Comparison of ENCODE assay signal across 7 cellular contexts in genomic region chr19:6551607-6552450, GRCh38. TPM values are rescaled to one million over a fixed set of nuclear protein-coding genes. Genes with fewer than 3 reads are reported as not detected.
DNase-seq lines count a peak whose midpoint lies in the region; ATAC-seq, FAIRE-seq and TF ChIP-seq lines count a peak whose summit lies in the region.

No MANE protein-coding gene starts in this region.

- TF ChIP-seq POLR2A in GM12878 (IDR thresholded peaks at IDR 0.05; ENCODE audit: low read depth, low read length) (peak; percentile 63), vagina (IDR thresholded peaks at IDR 0.05) (no peak)

- peak overlapping the region; percentile 76 for H3K4me2 ChIP-seq in GM12878 (ENCODE audit: control insufficient read depth, insufficient read depth)

- H3K4me3 ChIP-seq in GM12878 (no peak overlapping the region; the same call in 1 of the 2 replicates), vagina (no peak overlapping the region)

- no peak for FAIRE-seq in GM12878 (lab: Jason Lieb, UNC)

- RAD21 ChIA-PET in GM12878 (lab: Charles Lee; ENCODE audit: unreplicated experiment), result interaction anchor here (1.0 to 2.2 kb wide), 12 partner anchors 12 to 312 kb away, joined by 3 to 7 read pairs (median 4); no protein-coding TSS in a partner anchor

- intact Hi-C loops in GM12878 (cut with micrococcal nuclease; ENCODE audit: unreplicated experiment), result loop anchor here (1.0 to 5.0 kb wide), 3 partner anchors 25 to 40 kb away; partner anchors contain the start of gene CD70
- intact Hi-C loops in vagina (cut with DNase I), result no loop called here

- H3K36me3 ChIP-seq in GM12878 (ENCODE audit: control insufficient read depth in 2 of 2, insufficient read depth in 2 of 2, low read length in 1 of 2) (no peaks in the 10 kb centered on the region), vagina (no peaks in the 10 kb centered on the region)

- SMC1A ChIA-PET in GM12878 (lab: Charles Lee; ENCODE audit: uncharacterized antibody, unreplicated experiment), result interaction anchor here (0.6 to 2.1 kb wide), 12 partner anchors 8 to 184 kb away, joined by 3 to 10 read pairs (median 4); no protein-coding TSS in a partner anchor

- BruUV-seq in GM12878 (replicated peaks; lab: Mats Ljungman, UMichigan), result no TSS peak

- in situ Hi-C loops in GM12878 (cut with MboI), result no loop called here

- TF ChIP-seq EP300 in GM12878 (IDR thresholded peaks at IDR 0.05; ENCODE audit: borderline replicate concordance in 1 of 2, control insufficient read depth in 1 of 2, low read depth in 2 of 2, low read length in 2 of 2), result peak; percentile 25 to 36; a peak in 1 of 4 replicates

- CTCF ChIA-PET in GM12878 (lab: Yijun Ruan, JAX), result interaction anchor here (0.7 to 4.0 kb wide), 18 partner anchors 8 to 217 kb away, joined by 3 to 14 read pairs (median 4); partner anchors contain the start of gene TNFSF9

- H3K79me2 ChIP-seq in GM12878 (ENCODE audit: control insufficient read depth, insufficient read depth, low read length), result no peaks in the 10 kb centered on the region

- ATAC-seq in GM21447 (IDR thresholded peaks at IDR 0.05; ENCODE audit: unreplicated experiment) (peak; percentile 55), GM12878 (peak; percentile 91)

- H4K20me1 ChIP-seq in GM12878 (ENCODE audit: control insufficient read depth, insufficient read depth), result no peaks in the 10 kb centered on the region

- TF ChIP-seq CTCF in GM12878 (IDR thresholded peaks at IDR 0.05 in 2 of 3, conservative IDR thresholded peaks at IDR 0.05 in 1 of 3; ENCODE audit: control insufficient read depth in 2 of 3, extremely low read depth in 1 of 3, insufficient read depth in 1 of 3, low read depth in 3 of 3, low read length in 3 of 3) (peak; percentile 23 to 60 (median 47)), vagina (IDR thresholded peaks at IDR 0.05) (no peak)

- WGBS in GM12878 (ENCODE audit: insufficient coverage, insufficient replicate concordance, low lambda C conversion rate, missing lambda C conversion rate), result 26% methylated on average over 28 of the region's 28 CpGs

- H3K27me3 ChIP-seq in GM12878 (replicated peaks in 1 of 2; ENCODE audit: control insufficient read depth in 2 of 2, insufficient read depth in 2 of 2, low read length in 1 of 2) (no peaks in the 10 kb centered on the region), vagina (no peaks in the 10 kb centered on the region)

- H3K4me1 ChIP-seq in GM12878 (ENCODE audit: control insufficient read depth, insufficient read depth, low read length) (peaks cover 35% of the 10 kb centered on the region), vagina (peaks cover 7% of the 10 kb centered on the region)

- peaks cover 14% of the 10 kb centered on the region; the same call in 2 of the 3 replicates for H3K9me3 ChIP-seq in GM12878 (replicated peaks; ENCODE audit: control insufficient read depth, insufficient read depth, low read length)
- H3K9me3 ChIP-seq in vagina, result no peaks in the 10 kb centered on the region

- POLR2A ChIA-PET in GM12878 (lab: Charles Lee), result interaction anchor here (0.7 to 2.5 kb wide), 7 partner anchors 8 to 41 kb away, joined by 3 to 8 read pairs (median 4); no protein-coding TSS in a partner anchor

- DNase-seq in T-helper 2 cell, result peak in 4 of 5 experiments; percentile 14 to 89 (median 60)
- no peak for DNase-seq in GM12878 (ENCODE audit: low read depth, low spot score)
- DNase-seq in stimulated activated CD4-positive, alpha-beta T cell treated with anti-CD3 and anti-CD28 coated beads, Interleukin-12 subunit alpha, Interleukin-12 subunit beta, amount 100 ng/mL, for 24 hours (ENCODE audit: low read depth in 2 of 2), result peak; percentile 18 to 43
- DNase-seq in vagina (ENCODE audit: extremely low spot score in 2 of 2), result no peak
- no peak for DNase-seq in middle frontal gyrus (ENCODE audit: extremely low spot score, low spot score)
- DNase-seq in NCI-H2029 (lab: John Stamatoyannopoulos, UW), result no peak

- H3K9ac ChIP-seq in GM12878 (ENCODE audit: control insufficient read depth, insufficient read depth, low read length), result peak overlapping the region; percentile 52; the same call in 1 of the 2 replicates

- H3K27ac ChIP-seq in GM12878 (ENCODE audit: control insufficient read depth, insufficient read depth) (peak overlapping the region; percentile 72), vagina (no peak overlapping the region)

- H2AFZ ChIP-seq in GM12878 (ENCODE audit: control insufficient read depth, low read depth, low read length), result peak overlapping the region; percentile 67; the same call in 1 of the 2 replicates

- TF ChIP-seq RAD21 in GM12878 (IDR thresholded peaks at IDR 0.05; ENCODE audit: insufficient read depth, low read depth, low read length), result peak; percentile 40

TF ChIP-seq in GM12878, 131 proteins besides CTCF, POLR2A, EP300 and RAD21 (continues in another document):
- TF ChIP-seq HDAC2 (IDR thresholded peaks at IDR 0.05) (no peak), JUND (IDR thresholded peaks at IDR 0.05; ENCODE audit: low read depth, low read length) (no peak), ZNF622 (IDR thresholded peaks at IDR 0.05) (no peak), TBL1XR1 (IDR thresholded peaks at IDR 0.05; ENCODE audit: low read depth, low read length) (no peak)

RNA-seq across cellular contexts. Expression of gene TNFSF9, which starts 21.0 kb away (rescaled TPM):
- total RNA-seq in GM12878 (2013; cell fraction: nucleolus; rRNA removed), result 48.6 and 53.3 TPM in 2 replicates
- total RNA-seq in GM12878 (2014; rRNA removed) (72.8 and 75.3 TPM in 2 replicates), GM12878 (2014; rRNA removed; fragmentation: Illumina TruSeq; extraction: Trizol) (20.9 and 22.7 TPM in 2 replicates), GM12878 (2021) (60.1 TPM in 2 replicates), vagina (7.9 TPM)
- polyA plus RNA-seq in GM12878 (2011; ENCODE audit: low read depth), result 20.3 TPM
- polyA plus RNA-seq in GM12878 (2011; rRNA removed) (24.6 and 33.3 TPM in 2 replicates), GM12878 (2014; fragmentation: Illumina TruSeq; extraction: Trizol) (13.4 and 14.7 TPM in 2 replicates), GM12878 (2014; fragmentation: Nextera tagmentation; extraction: Ambion mirVana) (10 to 100 TPM in 1 of 2 experiments, 1 to 10 TPM in 1; 6.2 to 12.8 TPM), GM12878 (2014; rRNA removed) (46.8 and 48.0 TPM in 2 replicates), GM12878 (2016; fragmentation: Nextera tagmentation; extraction: Ambion mirVana) (10 to 100 TPM; 20.7 to 21.5 TPM)
- 31.1 and 35.9 TPM in 2 replicates for polyA plus RNA-seq in GM12878 (2011; cell fraction: cytosol; rRNA removed)
- polyA plus RNA-seq in GM12878 (2011; cell fraction: nucleus; rRNA removed), result 21.7 and 29.6 TPM in 2 replicates
- 41.9 and 76.9 TPM in 2 replicates for polyA plus RNA-seq in GM12878 (2012)
- 11.6 and 25.0 TPM in 2 replicates for polyA minus RNA-seq in GM12878 (2011; rRNA and poly(A)+ RNA removed)
- 19.6 and 29.1 TPM in 2 replicates for polyA minus RNA-seq in GM12878 (2011; cell fraction: cytosol; rRNA and poly(A)+ RNA removed)
- 14.4 and 18.5 TPM in 2 replicates for polyA minus RNA-seq in GM12878 (2011; cell fraction: nucleus; rRNA and poly(A)+ RNA removed)

RNA-seq across cellular contexts. Expression of gene CD70, which starts 39.1 kb away (rescaled TPM):
- 147 and 150 TPM in 2 replicates for total RNA-seq in GM12878 (2013; cell fraction: nucleolus; rRNA removed)
- total RNA-seq in GM12878 (2014; rRNA removed) (421 and 441 TPM in 2 replicates), GM12878 (2014; rRNA removed; fragmentation: Illumina TruSeq; extraction: Trizol) (151 and 155 TPM in 2 replicates), GM12878 (2021) (269 and 285 TPM in 2 replicates), vagina (not detected)
- polyA plus RNA-seq in GM12878 (2011; ENCODE audit: low read depth), result 88.8 TPM
- polyA plus RNA-seq in GM12878 (2011; rRNA removed) (117 and 262 TPM in 2 replicates), GM12878 (2014; fragmentation: Illumina TruSeq; extraction: Trizol) (9.4 and 52.9 TPM in 2 replicates), GM12878 (2014; fragmentation: Nextera tagmentation; extraction: Ambion mirVana) (10 to 100 TPM; 16.4 to 35.8 TPM), GM12878 (2014; rRNA removed) (405 and 437 TPM in 2 replicates), GM12878 (2016; fragmentation: Nextera tagmentation; extraction: Ambion mirVana) (100 to 1,000 TPM; 348 to 371 TPM)
- 434 and 636 TPM in 2 replicates for polyA plus RNA-seq in GM12878 (2011; cell fraction: cytosol; rRNA removed)
- 321 and 457 TPM in 2 replicates for polyA plus RNA-seq in GM12878 (2011; cell fraction: nucleus; rRNA removed)
- 227 and 312 TPM in 2 replicates for polyA plus RNA-seq in GM12878 (2012)
- 149 and 245 TPM in 2 replicates for polyA minus RNA-seq in GM12878 (2011; rRNA and poly(A)+ RNA removed)
- polyA minus RNA-seq in GM12878 (2011; cell fraction: cytosol; rRNA and poly(A)+ RNA removed), result 94.1 and 120 TPM in 2 replicates
- 56.8 and 85.8 TPM in 2 replicates for polyA minus RNA-seq in GM12878 (2011; cell fraction: nucleus; rRNA and poly(A)+ RNA removed)

RNA-seq across cellular contexts. Expression of gene TUBB4A, which starts 49.7 kb away (rescaled TPM):
- 1.8 and 4.3 TPM in 2 replicates for total RNA-seq in GM12878 (2013; cell fraction: nucleolus; rRNA removed)
- total RNA-seq in GM12878 (2014; rRNA removed) (2.5 and 2.8 TPM in 2 replicates), GM12878 (2014; rRNA removed; fragmentation: Illumina TruSeq; extraction: Trizol) (1.3 and 1.4 TPM in 2 replicates), GM12878 (2021) (22.4 and 30.4 TPM in 2 replicates), vagina (5.6 TPM)
- 1.4 TPM for polyA plus RNA-seq in GM12878 (2011; ENCODE audit: low read depth)
- polyA plus RNA-seq in GM12878 (2011; rRNA removed) (0.12 and 0.29 TPM in 2 replicates), GM12878 (2014; fragmentation: Illumina TruSeq; extraction: Trizol) (5.9 and 7.1 TPM in 2 replicates), GM12878 (2014; fragmentation: Nextera tagmentation; extraction: Ambion mirVana) (under 1 TPM; 0.79 to 0.85 TPM), GM12878 (2014; rRNA removed) (5.1 and 7.5 TPM in 2 replicates), GM12878 (2016; fragmentation: Nextera tagmentation; extraction: Ambion mirVana) (10 to 100 TPM; 12.1 to 20.0 TPM)
- polyA plus RNA-seq in GM12878 (2011; cell fraction: cytosol; rRNA removed), result 1.2 and 1.6 TPM in 2 replicates
- 1.1 and 2.1 TPM in 2 replicates for polyA plus RNA-seq in GM12878 (2011; cell fraction: nucleus; rRNA removed)
- 4.8 and 8.1 TPM in 2 replicates for polyA plus RNA-seq in GM12878 (2012)
- polyA minus RNA-seq in GM12878 (2011; rRNA and poly(A)+ RNA removed), result 0.73 and 2.7 TPM in 2 replicates
- polyA minus RNA-seq in GM12878 (2011; cell fraction: cytosol; rRNA and poly(A)+ RNA removed), result 3.4 and 8.4 TPM in 2 replicates
- polyA minus RNA-seq in GM12878 (2011; cell fraction: nucleus; rRNA and poly(A)+ RNA removed), result 1.1 and 2.9 TPM in 2 replicates

Comparison
In these comparisons a context has a peak if more than half of its experiments do, and no peak if none do; other contexts are left out.
1. DNase-seq: peak in T-helper 2 cell (4 of 5) and stimulated activated CD4-positive, alpha-beta T cell treated with anti-CD3 and anti-CD28 coated beads, Interleukin-12 subunit alpha, Interleukin-12 subunit beta, amount 100 ng/mL, for 24 hours (2 of 2); none in GM12878 (single experiment), vagina (0 of 2), middle frontal gyrus (single experiment) and NCI-H2029 (single experiment).
2. CTCF ChIP-seq: peak in GM12878 (3 of 3); none in vagina (0 of 3).
3. RNA of gene CD70, which starts 39.1 kb away (total RNA-seq): 147 to 441 TPM in GM12878; not detected in vagina (single experiment); every median in the first group is over 100 times any median in the second.